In genomic region chr6:105573138-105573537, GRCh38 we compare ENCODE assay signal across 1 cellular context.
TF ChIP-seq lines count a peak whose summit lies in the region.

No MANE protein-coding gene starts in this region.

TF ChIP-seq in SK-N-SH treated with all-trans-retinoic acid at 6 μM for 48 hours, 23 proteins besides CTCF, POLR2A, EP300 and RAD21 (continued from another document):
- TF ChIP-seq PATZ1 (CRISPR knock-in tag; IDR thresholded peaks at IDR 0.05; ENCODE audit: borderline replicate concordance), result no peak
- TF ChIP-seq CSRNP3 (CRISPR knock-in tag; IDR thresholded peaks at IDR 0.05), result no peak
- no peak for TF ChIP-seq ZNF8 (CRISPR knock-in tag; IDR thresholded peaks at IDR 0.05)
- TF ChIP-seq SNAI2 (CRISPR knock-in tag; IDR thresholded peaks at IDR 0.05), result no peak
- no peak for TF ChIP-seq RARB (CRISPR knock-in tag; IDR thresholded peaks at IDR 0.05)
- TF ChIP-seq ZFP30 (CRISPR knock-in tag; IDR thresholded peaks at IDR 0.05), result no peak
TF ChIP-seq in SK-N-SH treated with all-trans-retinoic acid at 6 μM for 48 hours: peak in this region for 0.
